ENCODE assay signal across 8 cellular contexts in the genomic region with DNA sequence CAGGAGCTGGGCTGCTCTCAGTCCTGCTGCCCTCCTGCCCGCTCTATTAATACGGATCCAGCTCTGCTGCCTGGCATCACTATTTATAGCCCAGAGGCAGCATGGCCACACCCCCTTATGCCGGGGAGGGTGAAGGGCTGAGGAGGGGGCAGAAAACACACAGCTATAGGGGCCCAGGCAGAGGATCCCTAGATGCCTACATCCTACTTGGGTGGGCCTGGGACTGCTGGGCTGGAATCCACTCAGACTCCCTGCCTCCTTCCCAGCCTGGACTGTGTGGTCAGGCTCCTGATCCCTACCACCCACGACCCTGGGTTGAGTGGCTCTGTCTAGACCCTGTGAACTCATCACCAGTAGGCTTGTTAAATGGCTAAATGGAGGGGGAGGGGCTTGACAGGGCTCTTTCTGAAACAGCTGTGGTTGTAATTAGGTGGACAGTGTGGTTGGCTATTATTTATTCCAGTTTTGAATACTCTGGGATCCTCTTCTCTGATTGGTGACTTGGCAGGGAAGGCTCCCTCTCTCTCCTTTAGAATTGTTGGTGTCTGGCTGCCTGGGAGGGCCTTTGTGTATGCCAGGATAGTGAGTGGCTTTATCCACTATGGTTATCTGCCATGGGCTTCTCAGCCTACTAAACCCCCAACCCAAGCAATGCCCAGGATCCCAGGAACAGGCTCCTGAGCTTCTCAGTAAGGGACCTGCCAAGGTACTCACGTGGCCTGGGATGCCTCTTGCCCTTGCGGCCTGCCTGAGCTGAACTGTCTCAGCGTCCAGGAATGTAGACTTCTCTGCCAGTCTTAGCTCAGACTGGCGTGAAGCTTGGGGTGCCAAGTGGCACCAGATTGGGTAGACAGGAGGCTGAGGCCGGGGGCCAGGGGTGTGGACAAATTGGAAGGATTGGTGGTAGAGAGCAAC. TPM values are rescaled to one million over a fixed set of nuclear protein-coding genes. Genes with fewer than 3 reads are reported as not detected.
DNase-seq lines count a peak whose midpoint lies in the region; ATAC-seq and TF ChIP-seq lines count a peak whose summit lies in the region.

No MANE protein-coding gene starts in this region.

- TF ChIP-seq CTCF in lung (IDR thresholded peaks at IDR 0.05; ENCODE audit: control extremely low read depth, extremely low read depth) (no peak), uterus (IDR thresholded peaks at IDR 0.05) (no peak)

- H3K27me3 ChIP-seq in lung (ENCODE audit: control insufficient read depth, insufficient read depth) = no peaks in the 10 kb centered on the region
- H3K27me3 ChIP-seq in uterus = no peaks in the 10 kb centered on the region

- no peak for TF ChIP-seq POLR2A in uterus (IDR thresholded peaks at IDR 0.05)

- DNase-seq in DMS153 treated with DMSO at 0.1 percent for 48 hours (lab: John Stamatoyannopoulos, UW; ENCODE audit: unreplicated experiment) (peak; percentile 78), NCI-H2227 (lab: John Stamatoyannopoulos, UW; ENCODE audit: unreplicated experiment) (peak; percentile 65), cerebellar cortex (ENCODE audit: low spot score) (peak; percentile 86), lung (ENCODE audit: low spot score) (peak; percentile 72), uterus (peak in 1 of 2 donors; percentile 55), iPS-NIHi11 (ENCODE audit: low spot score) (no peak), KG1 (lab: John Stamatoyannopoulos, UW) (no peak)

- 41 to 59% methylated on average over 9 of the region's 9 CpGs for WGBS in lung, 2 donors

- peaks cover 6 to 38% of the 10 kb centered on the region in 2 donors for H3K4me1 ChIP-seq in lung (ENCODE audit: control insufficient read depth in 2 of 2, insufficient read depth in 2 of 2, low read length in 2 of 2)
- H3K4me1 ChIP-seq in uterus = peaks cover 9 to 39% of the 10 kb centered on the region in 2 donors

- H3K27ac ChIP-seq in lung (ENCODE audit: low read depth in 1 of 2, low read length in 1 of 2) = peak overlapping the region; percentile 80 to 86
- H3K27ac ChIP-seq in uterus = peak overlapping the region; percentile 86 to 90

- peaks cover 9 to 17% of the 10 kb centered on the region in 2 donors for H3K36me3 ChIP-seq in lung (ENCODE audit: control insufficient read depth in 2 of 2, insufficient read depth in 2 of 2, low read length in 2 of 2)
- no peaks in the 10 kb centered on the region for H3K36me3 ChIP-seq in uterus

- H3K4me3 ChIP-seq in lung (no peak overlapping the region), uterus (no peak overlapping the region)

- ATAC-seq in lung (ENCODE audit: insufficient read depth, low FRiP score) (no peak), GM21825 (IDR thresholded peaks at IDR 0.05; ENCODE audit: unreplicated experiment) (no peak)

- no peaks in the 10 kb centered on the region for H3K9me3 ChIP-seq in lung (ENCODE audit: control insufficient read depth in 2 of 2, insufficient read depth in 1 of 2, low read length in 1 of 2)
- no peaks in the 10 kb centered on the region for H3K9me3 ChIP-seq in uterus

- intact Hi-C loops in uterus (cut with DNase I; ENCODE audit: low total_unique reads) = no loop called here

RNA-seq across cellular contexts. Expression of gene PHLDB1, which starts 15.2 kb away (rescaled TPM):
- total RNA-seq in lung (10 to 100 TPM; 82.8 to 90.5 TPM), uterus (100 to 1,000 TPM in 3 of 4 donors, 10 to 100 TPM in 1; 53.5 to 517 (median 287) TPM)
- 10 to 100 TPM; 27.3 to 69.3 TPM for polyA plus RNA-seq in lung

RNA-seq across cellular contexts. Expression of gene ARCN1, which starts 50.4 kb away (rescaled TPM):
- total RNA-seq in lung (100 to 1,000 TPM; 114 to 123 TPM), uterus (100 to 1,000 TPM in 2 of 4 donors, 10 to 100 TPM in 2; 55.3 to 154 (median 112) TPM)
- 10 to 100 TPM; 72.4 to 97.6 TPM for polyA plus RNA-seq in lung

RNA-seq across cellular contexts. Expression of gene TREH, which starts 56.8 kb away (rescaled TPM):
- under 1 TPM in 1 of 2 donors, not detected in 1; 0.17 TPM for total RNA-seq in lung
- polyA plus RNA-seq in lung = 1 to 10 TPM in 1 of 2 donors, under 1 TPM in 1; 0.19 to 1.1 TPM
- not detected for total RNA-seq in uterus

RNA-seq across cellular contexts. Expression of gene IFT46, which starts 56.9 kb away (rescaled TPM):
- total RNA-seq in lung = 10 to 100 TPM; 27.2 to 32.9 TPM
- 10 to 100 TPM; 15.3 to 21.7 TPM for polyA plus RNA-seq in lung
- total RNA-seq in uterus = 10 to 100 TPM; 37.4 to 73.5 (median 58.7) TPM

Comparison
In these comparisons a context has a peak if more than half of its experiments do, and no peak if none do; other contexts are left out.
1. DNase-seq: peak in DMS153 treated with DMSO at 0.1 percent for 48 hours (single experiment), NCI-H2227 (single experiment), cerebellar cortex (single experiment) and lung (single experiment); none in iPS-NIHi11 (single experiment) and KG1 (single experiment).